Comparison of ENCODE assay signal across 16 cellular contexts in the genomic region with DNA sequence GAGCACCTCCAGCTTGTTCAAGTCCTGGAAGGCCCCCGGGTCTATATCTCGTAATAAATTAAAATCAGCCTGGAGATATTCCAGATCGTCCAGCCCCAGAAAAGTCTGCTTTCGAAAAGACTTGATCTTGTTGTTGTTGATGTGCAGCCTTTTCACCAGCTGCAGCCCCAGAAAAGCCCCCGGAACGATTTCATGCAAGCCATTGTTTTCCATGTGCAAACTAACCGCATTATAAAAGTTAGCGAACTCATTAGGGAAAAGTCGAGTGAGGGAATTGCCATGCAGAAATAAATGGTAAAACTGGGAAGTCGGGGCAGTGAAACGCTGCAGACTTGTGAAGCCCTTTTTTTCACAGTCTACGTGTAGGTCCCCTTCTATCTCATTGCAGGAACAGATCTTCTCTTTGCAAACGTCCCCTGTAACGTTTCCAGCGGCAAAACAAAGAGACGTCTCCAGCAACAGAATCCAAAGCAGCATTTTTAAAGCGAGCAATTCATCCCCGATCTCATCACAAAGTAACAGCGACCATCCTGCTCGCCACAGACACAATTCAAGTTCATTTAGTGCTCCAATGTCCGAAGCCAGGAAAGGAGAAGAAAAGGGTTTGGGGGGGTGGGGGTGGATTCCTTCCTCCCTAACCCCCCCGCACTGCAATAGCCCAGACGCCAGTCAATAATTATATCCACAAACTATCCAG. TPM values are rescaled to one million over a fixed set of nuclear protein-coding genes. Genes with fewer than 3 reads are reported as not detected.
DNase-seq lines count a peak whose midpoint lies in the region; ATAC-seq, FAIRE-seq and TF ChIP-seq lines count a peak whose summit lies in the region.
"Had no signal": no experiment of that assay in that cellular context is flagged by ENCODE, and none has a peak within 500 bp of the region (broad histone marks: within the 10 kb centered on the region; RNA-seq: fewer than 3 reads in every experiment).

No MANE protein-coding gene starts in this region.

- no peak overlapping the region for H3K4me2 ChIP-seq in HepG2 (ENCODE audit: low read depth, low read length)

- H3K79me2 ChIP-seq in HepG2 (ENCODE audit: insufficient read depth, low read length) = no peaks in the 10 kb centered on the region

- H3K27me3 ChIP-seq in MG63 (no peaks in the 10 kb centered on the region), HepG2 (ENCODE audit: control insufficient read depth in 1 of 2, insufficient read depth in 2 of 2, low read length in 2 of 2) (peaks cover 3 to 15% of the 10 kb centered on the region in 2 experiments; a peak in 4 of 5 replicates)
- H3K27me3 ChIP-seq: SJSA1 had no signal

- no peaks in the 10 kb centered on the region for H4K20me1 ChIP-seq in HepG2 (ENCODE audit: insufficient read depth, low read length)

- no peak for TF ChIP-seq RAD21 in HepG2 (CRISPR knock-in tag; IDR thresholded peaks at IDR 0.05)

- TF ChIP-seq POLR2A in GM12891 (IDR thresholded peaks at IDR 0.05; ENCODE audit: low read depth, low read length) (no peak), HepG2 (IDR thresholded peaks at IDR 0.05; ENCODE audit: insufficient read depth in 1 of 2, low read depth in 2 of 2, low read length in 2 of 2) (no peak)

- POLR2A ChIA-PET in AG04449 (lab: Yijun Ruan, JAX) = no interaction called here
- POLR2A ChIA-PET in HepG2 (lab: Yijun Ruan, JAX) = no interaction called here

- peak overlapping the region; percentile 88 for H3K27ac ChIP-seq in caudate nucleus (ENCODE audit: low read depth, low read length)
- H3K27ac ChIP-seq in kidney (ENCODE audit: low read depth in 2 of 2, low read length in 2 of 2) = no peak overlapping the region
- no peak overlapping the region for H3K27ac ChIP-seq in HepG2 (ENCODE audit: extremely low read length, insufficient read depth, low read length)
- H3K27ac ChIP-seq: sigmoid colon, SJSA1, upper lobe of right lung had no signal

- ATAC-seq in GM21381 (IDR thresholded peaks at IDR 0.05; ENCODE audit: unreplicated experiment) (no peak), HepG2 (no peak)
- ATAC-seq: K562 had no signal

- no peak for FAIRE-seq in kidney (lab: Jason Lieb, UNC)
- FAIRE-seq in GM12891 (lab: Jason Lieb, UNC) = no peak
- no peak for FAIRE-seq in HepG2 (lab: Jason Lieb, UNC)
- FAIRE-seq: K562 had no signal

- intact Hi-C loops in kidney (cut with DNase I) = no loop called here
- intact Hi-C loops in HepG2 (cut with micrococcal nuclease; ENCODE audit: unreplicated experiment) = no loop called here

- no TSS peak for BruUV-seq in HepG2 (replicated peaks; lab: Mats Ljungman, UMichigan)

- 21% methylated on average over 23 of the region's 23 CpGs for WGBS in HepG2 (ENCODE audit: low lambda C conversion rate)

- H3K4me1 ChIP-seq in kidney (ENCODE audit: control insufficient read depth in 1 of 2, insufficient read depth in 1 of 2, low read depth in 1 of 2, low read length in 2 of 2) (peaks cover 0 to 2% of the 10 kb centered on the region in 2 donors), HepG2 (ENCODE audit: insufficient read depth, low read length) (no peaks in the 10 kb centered on the region)
- H3K4me1 ChIP-seq: SJSA1, upper lobe of right lung had no signal

- TF ChIP-seq CTCF in AG04449 (IDR thresholded peaks at IDR 0.05; ENCODE audit: insufficient read depth, low read length, missing control alignments) = no peak
- TF ChIP-seq CTCF in kidney (IDR thresholded peaks at IDR 0.05; ENCODE audit: borderline replicate concordance, extremely low read depth, insufficient read depth) = no peak
- no peak for TF ChIP-seq CTCF in HepG2 (CRISPR knock-in tag; IDR thresholded peaks at IDR 0.05)

- H3K4me3 ChIP-seq in AG04449 (ENCODE audit: low read depth, low read length) (peak overlapping the region; percentile 63), MG63 (peak overlapping the region; percentile 44), kidney (ENCODE audit: low read length in 2 of 2) (no peak overlapping the region), HepG2 (replicated peaks in 1 of 3; ENCODE audit: insufficient read depth in 1 of 3, low read depth in 2 of 3, low read length in 3 of 3) (no peak overlapping the region)
- H3K4me3 ChIP-seq: K562, SJSA1, upper lobe of right lung had no signal

- no peak overlapping the region for H3K9ac ChIP-seq in kidney (ENCODE audit: low read length in 2 of 2)
- H3K9ac ChIP-seq in HepG2 (ENCODE audit: insufficient read depth, low read depth, low read length) = no peak overlapping the region

- CTCF ChIA-PET in AG04449 (lab: Yijun Ruan, JAX) = no interaction called here
- CTCF ChIA-PET in HepG2 (lab: Yijun Ruan, JAX; ENCODE audit: low intra/inter-chr PET ratio, low total read pairs) = no interaction called here

- in situ Hi-C loops in HepG2 (cut with HindIII; ENCODE audit: extremely low pct_ligation_motif_present, low pct_unique_long_range_greater_than_20kb) = no loop called here

- DNase-seq in AG04449 (ENCODE audit: low read depth, low spot score) (no peak), MG63 (no peak), caudate nucleus (lab: John Stamatoyannopoulos, UW) (peak in 23 of 61 donors; percentile 5 to 66 (median 35)), midbrain (lab: John Stamatoyannopoulos, UW) (peak; percentile 54), kidney (no peak), GM12891 (ENCODE audit: insufficient read length, low spot score) (no peak), HepG2 (ENCODE audit: low spot score) (no peak)
- DNase-seq: activated CD4-positive, alpha-beta T cell treated with anti-CD3 and anti-CD28 coated beads for 4 hours; GOT3; sigmoid colon had no signal

- H3K36me3 ChIP-seq in MG63 = no peaks in the 10 kb centered on the region
- no peaks in the 10 kb centered on the region for H3K36me3 ChIP-seq in kidney (ENCODE audit: control insufficient read depth in 1 of 2, insufficient read depth in 2 of 2, low read length in 2 of 2)
- H3K36me3 ChIP-seq in HepG2 (replicated peaks in 1 of 2; ENCODE audit: control insufficient read depth in 1 of 2, insufficient read depth in 2 of 2, low read length in 2 of 2) = no peaks in the 10 kb centered on the region
- H3K36me3 ChIP-seq: sigmoid colon, SJSA1, upper lobe of right lung had no signal

- H3K9me3 ChIP-seq in MG63 (no peaks in the 10 kb centered on the region), kidney (ENCODE audit: control insufficient read depth in 1 of 2, low read length in 2 of 2) (no peaks in the 10 kb centered on the region), HepG2 (ENCODE audit: low read length) (no peaks in the 10 kb centered on the region)
- H3K9me3 ChIP-seq: sigmoid colon, upper lobe of right lung had no signal

- H2AFZ ChIP-seq in HepG2 (ENCODE audit: low read length) = no peak overlapping the region

- TF ChIP-seq EP300 in HepG2 (IDR thresholded peaks at IDR 0.05; ENCODE audit: low read depth in 2 of 2, low read length in 2 of 2) = no peak
- no peak for TF ChIP-seq EP300 in HepG2 (CRISPR knock-in tag; IDR thresholded peaks at IDR 0.05; ENCODE audit: borderline replicate concordance)

TF ChIP-seq in GM12891, 5 proteins besides CTCF, POLR2A, EP300 and RAD21:
- TF ChIP-seq POLR2AphosphoS5 (IDR thresholded peaks at IDR 0.05; ENCODE audit: low read depth, low read length) (no peak), POU2F2 (IDR thresholded peaks at IDR 0.05; ENCODE audit: low read depth, low read length) (no peak), PAX5 (IDR thresholded peaks at IDR 0.05; ENCODE audit: insufficient read depth, low read length, severe bottlenecking) (no peak), TAF1 (IDR thresholded peaks at IDR 0.05; ENCODE audit: low read depth, low read length) (no peak), SPI1 (IDR thresholded peaks at IDR 0.05; ENCODE audit: low read depth, low read length) (no peak)

TF ChIP-seq in HepG2, 621 proteins besides CTCF, POLR2A, EP300 and RAD21 (continues in another document):
- TF ChIP-seq ZNF484 (CRISPR knock-in tag; IDR thresholded peaks at IDR 0.05; ENCODE audit: borderline replicate concordance, low read depth) (no peak), ZNF224 (CRISPR knock-in tag; IDR thresholded peaks at IDR 0.05) (no peak), SMYD3 (CRISPR knock-in tag; IDR thresholded peaks at IDR 0.05) (no peak), GATAD1 (CRISPR knock-in tag; IDR thresholded peaks at IDR 0.05) (no peak), NR1H2 (CRISPR knock-in tag; IDR thresholded peaks at IDR 0.05; ENCODE audit: borderline replicate concordance, low read depth) (no peak), HOXD1 (CRISPR knock-in tag; IDR thresholded peaks at IDR 0.05) (no peak)

RNA-seq across cellular contexts. Expression of a gene that starts 1.1 kb away (rescaled TPM):
- 0.05 TPM in 1 of 2 replicates, not detected in the other for total RNA-seq in MG63 (2014; rRNA removed; shearing (Covaris generic); ENCODE audit: low replicate concordance)
- total RNA-seq in kidney = not detected
- polyA plus RNA-seq in kidney (ENCODE audit: insufficient read depth, low read depth, low replicate concordance) = not detected
- polyA plus RNA-seq in GM12891 (2012; ENCODE audit: low read depth, missing spikeins) = not detected
- not detected in 2 replicates for total RNA-seq in HepG2 (2016; rRNA removed; fragmentation: Illumina TruSeq; extraction: Trizol)
- total RNA-seq in HepG2 (2016; cell fraction: cytosol; rRNA removed; fragmentation: Illumina TruSeq; extraction: Trizol; ENCODE audit: low read depth) = not detected in 2 replicates
- total RNA-seq in HepG2 (2016; cell fraction: insoluble cytoplasmic fraction; rRNA removed; fragmentation: Illumina TruSeq; extraction: Trizol) = not detected in 2 replicates
- not detected in 2 replicates for total RNA-seq in HepG2 (2016; cell fraction: membrane; rRNA removed; fragmentation: Illumina TruSeq; extraction: Trizol)
- total RNA-seq in HepG2 (2016; cell fraction: nucleus; rRNA removed; fragmentation: Illumina TruSeq; extraction: Trizol) = not detected in 2 replicates
- polyA plus RNA-seq in HepG2 (2011; rRNA removed) = not detected in 2 replicates
- not detected in 2 replicates for polyA plus RNA-seq in HepG2 (2011; cell fraction: cytosol; rRNA removed)
- not detected in 2 replicates for polyA plus RNA-seq in HepG2 (2011; cell fraction: nucleus; rRNA removed)
- not detected in 2 replicates for polyA plus RNA-seq in HepG2 (2012)
- not detected in 2 replicates for polyA plus RNA-seq in HepG2 (2016; cell fraction: cytosol; fragmentation: Illumina TruSeq; extraction: Trizol; ENCODE audit: low read depth)
- not detected in 2 replicates for polyA plus RNA-seq in HepG2 (2016; cell fraction: insoluble cytoplasmic fraction; fragmentation: Illumina TruSeq; extraction: Trizol; ENCODE audit: low read depth)
- polyA plus RNA-seq in HepG2 (2016; cell fraction: membrane; fragmentation: Illumina TruSeq; extraction: Trizol; ENCODE audit: low read depth) = not detected in 2 replicates
- not detected in 2 replicates for polyA plus RNA-seq in HepG2 (2016; cell fraction: nucleus; fragmentation: Illumina TruSeq; extraction: Trizol; ENCODE audit: insufficient read depth, low read depth)
- not detected in 2 replicates for polyA minus RNA-seq in HepG2 (2011; rRNA and poly(A)+ RNA removed; ENCODE audit: low replicate concordance)
- polyA minus RNA-seq in HepG2 (2011; cell fraction: cytosol; rRNA and poly(A)+ RNA removed) = not detected in 2 replicates
- not detected in 2 replicates for polyA minus RNA-seq in HepG2 (2011; cell fraction: nucleus; rRNA and poly(A)+ RNA removed)
- total RNA-seq: K562, mesenteric fat pad, SJSA1, upper lobe of right lung had no signal
- polyA plus RNA-seq: CD14-positive monocyte, K562 had no signal

Comparison
In these comparisons a context has a peak if more than half of its experiments do, and no peak if none do; other contexts are left out.
1. H3K4me3 ChIP-seq: peak in AG04449 (single experiment) and MG63 (single experiment); none in kidney (0 of 2) and HepG2 (0 of 3).